Comparison of ENCODE assay signal across 7 cellular contexts in the genomic region with DNA sequence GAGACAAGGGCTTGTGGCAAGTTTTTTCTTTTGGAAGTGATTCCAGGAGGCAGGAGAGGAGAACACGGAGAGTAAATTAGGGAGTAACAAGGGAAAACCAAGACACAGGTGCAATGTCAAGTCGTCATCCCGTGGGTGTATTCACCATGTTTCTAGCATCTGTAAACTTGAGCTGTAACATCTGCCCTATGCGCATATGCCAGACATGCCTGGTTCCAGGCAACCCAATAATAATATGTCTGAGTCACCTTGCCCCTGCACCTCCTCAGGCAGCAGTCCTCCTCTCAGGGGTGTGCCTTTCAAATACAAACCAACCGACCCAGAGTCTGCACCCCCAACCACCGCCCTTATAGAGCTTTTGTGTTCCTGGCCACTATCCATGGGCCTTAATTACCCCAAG.
"Had no signal": no experiment of that assay in that cellular context is flagged by ENCODE, and none has a peak within 500 bp of the region (broad histone marks: within the 10 kb centered on the region; RNA-seq: fewer than 3 reads in every experiment).

No MANE protein-coding gene starts in this region.

- DNase-seq: GOT3, H9, HCEC 1CT, IMR-90, Kasumi-1, KG1 had no signal

- ATAC-seq: K562 had no signal

- H3K4me3 ChIP-seq: K562 had no signal
